ENCODE assay signal across 16 cellular contexts in the genomic region with DNA sequence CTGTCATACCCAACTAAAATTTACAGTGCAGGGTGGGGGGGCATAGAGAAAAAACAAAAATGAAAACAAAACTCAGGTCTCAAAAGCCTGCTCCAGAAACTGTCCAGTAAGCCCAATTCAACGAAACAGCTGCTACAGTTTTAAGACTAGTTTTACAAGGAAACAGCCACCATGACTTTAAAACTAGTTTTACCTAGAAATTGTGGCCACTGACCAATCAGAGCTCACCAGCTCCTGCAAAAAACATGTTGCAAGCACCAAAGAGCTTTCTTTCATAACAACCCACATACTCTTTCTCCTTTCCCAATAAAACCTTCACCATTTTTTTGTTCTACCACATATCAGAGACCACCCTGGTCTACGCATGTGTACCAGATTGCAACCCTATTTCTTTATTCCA. TPM values are rescaled to one million over a fixed set of nuclear protein-coding genes. Genes with fewer than 3 reads are reported as not detected.
DNase-seq lines count a peak whose midpoint lies in the region; ATAC-seq, FAIRE-seq and TF ChIP-seq lines count a peak whose summit lies in the region.
"Had no signal": no experiment of that assay in that cellular context is flagged by ENCODE, and none has a peak within 500 bp of the region (broad histone marks: within the 10 kb centered on the region; RNA-seq: fewer than 3 reads in every experiment).

No MANE protein-coding gene starts in this region.

- no peak for ATAC-seq in activated naive CD4-positive, alpha-beta T cell treated with anti-CD3 and anti-CD28 coated beads, Interleukin-2, amount 50 U/mL, for 72 hours
- ATAC-seq: activated T-cell treated with anti-CD3 and anti-CD28 coated beads, Interleukin-2, amount 50 U/mL, for 72 hours; heart left ventricle had no signal

- FAIRE-seq in H54 (lab: Jason Lieb, UNC), result peak; percentile 6
- FAIRE-seq: kidney had no signal

- H3K27ac Mint-ChIP-seq in activated naive CD4-positive, alpha-beta T cell treated with anti-CD3 and anti-CD28 coated beads, Interleukin-2, amount 50 U/mL, for 72 hours, result no peak overlapping the region
- H3K27ac Mint-ChIP-seq: activated T-cell treated with anti-CD3 and anti-CD28 coated beads, Interleukin-2, amount 50 U/mL, for 72 hours had no signal

- no peak overlapping the region for H3K4me3 ChIP-seq in fibroblast of villous mesenchyme (ENCODE audit: low read depth, low read length)
- H3K4me3 ChIP-seq: heart left ventricle had no signal

- H3K36me3 Mint-ChIP-seq in activated naive CD4-positive, alpha-beta T cell treated with anti-CD3 and anti-CD28 coated beads, Interleukin-2, amount 50 U/mL, for 72 hours, result peaks cover 0 to 9% of the 10 kb centered on the region in 2 donors

- DNase-seq in Daoy (ENCODE audit: low read depth) (peak; percentile 15), H54 (ENCODE audit: insufficient read length, low spot score) (no peak), RPMI7951 (ENCODE audit: low read depth) (peak; percentile 21), fibroblast of villous mesenchyme (ENCODE audit: low read depth) (peak; percentile 24), NCI-H2107 treated with DMSO at 0.1 percent for 48 hours (lab: John Stamatoyannopoulos, UW; ENCODE audit: unreplicated experiment) (no peak), epidermal melanocyte (ENCODE audit: insufficient read length, low spot score) (no peak)
- no peak for DNase-seq in activated naive CD4-positive, alpha-beta T cell treated with anti-CD3 and anti-CD28 coated beads, Interleukin-2, amount 50 U/mL, for 72 hours (ENCODE audit: low spot score in 2 of 2)
- DNase-seq: activated T-cell treated with anti-CD3 and anti-CD28 coated beads, Interleukin-2, amount 50 U/mL, for 72 hours; C1 segment of cervical spinal cord; cerebellar nuclear complex; heart left ventricle; kidney; NCI-H1417; NCI-H446 treated with DMSO at 0.1 percent for 48 hours; stimulated activated CD4-positive, alpha-beta T cell treated with anti-CD3 and anti-CD28 coated beads, Interleukin-12 subunit alpha, Interleukin-12 subunit beta, amount 100 ng/mL, for 4 hours had no signal

- TF ChIP-seq POLR2A in H54 (IDR thresholded peaks at IDR 0.05; ENCODE audit: low read depth, low read length), result no peak

- no peak for TF ChIP-seq CTCF in fibroblast of villous mesenchyme (IDR thresholded peaks at IDR 0.05; ENCODE audit: insufficient read depth, low read depth, low read length)

- peaks cover 8 to 12% of the 10 kb centered on the region in 2 donors for H3K9me3 Mint-ChIP-seq in activated naive CD4-positive, alpha-beta T cell treated with anti-CD3 and anti-CD28 coated beads, Interleukin-2, amount 50 U/mL, for 72 hours

RNA-seq across cellular contexts. Expression of gene CFAP91, which starts 7.3 kb away (rescaled TPM):
- 1.8 and 2.0 TPM in 2 replicates for total RNA-seq in Daoy (2014; rRNA removed; shearing (Covaris generic))
- not detected in 2 replicates for total RNA-seq in RPMI7951 (2014; rRNA removed; shearing (Covaris generic))
- 0.32 and 0.43 TPM in 2 replicates for total RNA-seq in fibroblast of villous mesenchyme
- under 1 TPM; 0.25 to 0.68 TPM for total RNA-seq in activated naive CD4-positive, alpha-beta T cell treated with anti-CD3 and anti-CD28 coated beads, Interleukin-2, amount 50 U/mL, for 72 hours
- total RNA-seq: T-helper 2 cell treated with Interferon-gamma antibody and Interleukin-4, amounts not matched to agents 100 ng/mL and 5 ng/mL, for 36 hours had no signal

RNA-seq across cellular contexts. Expression of gene COX17, which starts 18.3 kb away (rescaled TPM):
- total RNA-seq in Daoy (2014; rRNA removed; shearing (Covaris generic)), result 35.9 and 62.8 TPM in 2 replicates
- 81.9 and 86.8 TPM in 2 replicates for total RNA-seq in RPMI7951 (2014; rRNA removed; shearing (Covaris generic))
- total RNA-seq in fibroblast of villous mesenchyme, result 10.8 and 15.8 TPM in 2 replicates
- 10 to 100 TPM; 76.2 to 78.2 TPM for total RNA-seq in activated naive CD4-positive, alpha-beta T cell treated with anti-CD3 and anti-CD28 coated beads, Interleukin-2, amount 50 U/mL, for 72 hours

RNA-seq across cellular contexts. Expression of gene POPDC2, which starts 35.1 kb away (rescaled TPM):
- total RNA-seq in Daoy (2014; rRNA removed; shearing (Covaris generic)), result 0.17 TPM in 1 of 2 replicates, not detected in the other
- total RNA-seq in RPMI7951 (2014; rRNA removed; shearing (Covaris generic)), result not detected in 2 replicates
- 1.3 TPM in 2 replicates for total RNA-seq in fibroblast of villous mesenchyme
- total RNA-seq in activated naive CD4-positive, alpha-beta T cell treated with anti-CD3 and anti-CD28 coated beads, Interleukin-2, amount 50 U/mL, for 72 hours, result 1 to 10 TPM in 1 of 2 donors, under 1 TPM in 1; 0.73 to 1.9 TPM

Comparison
In these comparisons a context has a peak if more than half of its experiments do, and no peak if none do; other contexts are left out.
1. DNase-seq: peak in Daoy (single experiment), RPMI7951 (single experiment) and fibroblast of villous mesenchyme (single experiment); none in H54 (single experiment), NCI-H2107 treated with DMSO at 0.1 percent for 48 hours (single experiment), activated naive CD4-positive, alpha-beta T cell treated with anti-CD3 and anti-CD28 coated beads, Interleukin-2, amount 50 U/mL, for 72 hours (0 of 2) and epidermal melanocyte (single experiment).